ENCODE assay signal across 17 cellular contexts in genomic region chr7:155701972-155702544, GRCh38. TPM values are rescaled to one million over a fixed set of nuclear protein-coding genes. Genes with fewer than 3 reads are reported as not detected.
DNase-seq lines count a peak whose midpoint lies in the region; ATAC-seq and TF ChIP-seq lines count a peak whose summit lies in the region.
"Had no signal": no experiment of that assay in that cellular context is flagged by ENCODE, and none has a peak within 500 bp of the region (broad histone marks: within the 10 kb centered on the region; RNA-seq: fewer than 3 reads in every experiment).

No MANE protein-coding gene starts in this region.

- no peak for DNase-seq in activated CD4-positive, alpha-beta T cell treated with anti-CD3 and anti-CD28 coated beads, Interleukin-2, amount 10 ng/mL, durations not matched to agents 7 days and 5 days
- DNase-seq in activated CD4-positive, alpha-beta T cell treated with anti-CD3 and anti-CD28 coated beads for 48 hours: no peak
- DNase-seq in KBM-7 (peak; percentile 16), foreskin keratinocyte (no peak), thyroid gland (no peak), hippocampal formation (lab: John Stamatoyannopoulos, UW) (no peak), Caco-2 (no peak)
- DNase-seq: EL; heart right ventricle; NCI-H1694 treated with DMSO at 0.1 percent for 48 hours; stimulated activated CD4-positive, alpha-beta T cell treated with anti-CD3 and anti-CD28 coated beads, Interleukin-4, amount 100 ng/mL, for 1 hour; transverse colon had no signal

- H3K27ac ChIP-seq in foreskin keratinocyte: peak overlapping the region; percentile 15
- no peak overlapping the region for H3K27ac ChIP-seq in thyroid gland
- H3K27ac ChIP-seq: A549, heart right ventricle, SK-N-MC, transverse colon, VCaP had no signal

- no peak for ATAC-seq in foreskin keratinocyte
- ATAC-seq: A549, heart right ventricle had no signal

- CTCF ChIA-PET in activated CD4-positive, alpha-beta T cell treated with anti-CD3 and anti-CD28 coated beads, Interleukin-2, amount 10 ng/mL, durations not matched to agents 7 days and 5 days (lab: Charles Lee): no interaction called here
- CTCF ChIA-PET in Caco-2 (lab: Charles Lee): interaction anchor here (0.9 to 1.0 kb wide), 2 partner anchors 83 to 103 kb away, joined by 3 to 4 read pairs; no protein-coding TSS in a partner anchor

- intact Hi-C loops in thyroid gland (cut with DNase I) (no loop called here), Caco-2 (cut with micrococcal nuclease; ENCODE audit: unreplicated experiment) (loop anchor here (1.0 kb wide), 1 partner anchor 104 kb away; no protein-coding TSS in a partner anchor)

- H3K27ac Mint-ChIP-seq in activated CD4-positive, alpha-beta T cell treated with anti-CD3 and anti-CD28 coated beads, Interleukin-2, amount 10 ng/mL, durations not matched to agents 7 days and 5 days: peak overlapping the region; percentile 54
- H3K27ac Mint-ChIP-seq in activated naive CD8-positive, alpha-beta T cell: peak overlapping the region; percentile 64
- H3K27ac Mint-ChIP-seq in Caco-2 (ENCODE audit: unreplicated experiment): no peak overlapping the region
- H3K27ac Mint-ChIP-seq: mesothelial cell of epicardium had no signal

- H3K4me3 Mint-ChIP-seq in activated CD4-positive, alpha-beta T cell treated with anti-CD3 and anti-CD28 coated beads, Interleukin-2, amount 10 ng/mL, durations not matched to agents 7 days and 5 days: no peak overlapping the region
- H3K4me3 Mint-ChIP-seq in activated naive CD8-positive, alpha-beta T cell: no peak overlapping the region
- H3K4me3 Mint-ChIP-seq in Caco-2 (ENCODE audit: unreplicated experiment): no peak overlapping the region
- H3K4me3 Mint-ChIP-seq: mesothelial cell of epicardium had no signal

- no TSS peak for BruUV-seq in Caco-2 (replicated peaks; lab: Mats Ljungman, UMichigan)

- H3K9me3 ChIP-seq in thyroid gland (no peaks in the 10 kb centered on the region), Caco-2 (no peaks in the 10 kb centered on the region)
- H3K9me3 ChIP-seq: A549, heart right ventricle, transverse colon had no signal

- H3K4me3 ChIP-seq in thyroid gland (replicated peaks in 1 of 3) (no peak overlapping the region), Caco-2 (ENCODE audit: low read depth, low read length) (no peak overlapping the region)
- H3K4me3 ChIP-seq: A549, heart right ventricle, SK-N-MC, transverse colon had no signal

- TF ChIP-seq POLR2A in thyroid gland (IDR thresholded peaks at IDR 0.05): no peak

- WGBS in thyroid gland, 2 donors: 99% methylated on average over 3 of the region's 3 CpGs

- TF ChIP-seq CTCF in foreskin keratinocyte (conservative IDR thresholded peaks at IDR 0.05) (peak; percentile 33), thyroid gland (IDR thresholded peaks at IDR 0.05) (no peak), Caco-2 (IDR thresholded peaks at IDR 0.05; ENCODE audit: insufficient read depth in 1 of 2, low read depth in 1 of 2, low read length in 1 of 2, severe bottlenecking in 1 of 2, unreplicated experiment in 1 of 2) (no peak)

- POLR2A ChIA-PET in activated CD4-positive, alpha-beta T cell treated with anti-CD3 and anti-CD28 coated beads, Interleukin-2, amount 10 ng/mL, durations not matched to agents 7 days and 5 days (lab: Charles Lee): no interaction called here
- POLR2A ChIA-PET in Caco-2 (lab: Charles Lee): no interaction called here

- peaks cover 26% of the 10 kb centered on the region for H3K4me1 Mint-ChIP-seq in activated CD4-positive, alpha-beta T cell treated with anti-CD3 and anti-CD28 coated beads, Interleukin-2, amount 10 ng/mL, durations not matched to agents 7 days and 5 days
- peaks cover 36% of the 10 kb centered on the region for H3K4me1 Mint-ChIP-seq in activated naive CD8-positive, alpha-beta T cell (ENCODE audit: low read depth)
- peaks cover 11% of the 10 kb centered on the region for H3K4me1 Mint-ChIP-seq in Caco-2 (ENCODE audit: low read depth, unreplicated experiment)

- H3K27me3 ChIP-seq in foreskin keratinocyte (no peaks in the 10 kb centered on the region), thyroid gland (no peaks in the 10 kb centered on the region), Caco-2 (replicated peaks; ENCODE audit: control insufficient read depth, insufficient read depth, low read length) (no peaks in the 10 kb centered on the region)
- H3K27me3 ChIP-seq: heart right ventricle, transverse colon had no signal

- H3K36me3 ChIP-seq in thyroid gland: peaks cover 23 to 25% of the 10 kb centered on the region in 2 donors
- peaks cover 3% of the 10 kb centered on the region; the same call in 1 of the 2 replicates for H3K36me3 ChIP-seq in Caco-2 (ENCODE audit: control insufficient read depth, insufficient read depth, low read length)

- peaks cover 12% of the 10 kb centered on the region for H3K4me1 ChIP-seq in foreskin keratinocyte
- H3K4me1 ChIP-seq in thyroid gland: no peaks in the 10 kb centered on the region
- H3K4me1 ChIP-seq in Caco-2: peaks cover 8% of the 10 kb centered on the region; the same call in 1 of the 2 replicates

- no peaks in the 10 kb centered on the region for H3K27me3 Mint-ChIP-seq in activated CD4-positive, alpha-beta T cell treated with anti-CD3 and anti-CD28 coated beads, Interleukin-2, amount 10 ng/mL, durations not matched to agents 7 days and 5 days
- H3K27me3 Mint-ChIP-seq in activated naive CD8-positive, alpha-beta T cell: no peaks in the 10 kb centered on the region
- no peaks in the 10 kb centered on the region for H3K27me3 Mint-ChIP-seq in Caco-2 (ENCODE audit: insufficient read depth, unreplicated experiment)

- no peaks in the 10 kb centered on the region for H3K9me3 Mint-ChIP-seq in activated CD4-positive, alpha-beta T cell treated with anti-CD3 and anti-CD28 coated beads, Interleukin-2, amount 10 ng/mL, durations not matched to agents 7 days and 5 days
- no peaks in the 10 kb centered on the region for H3K9me3 Mint-ChIP-seq in activated naive CD8-positive, alpha-beta T cell (ENCODE audit: low read depth)
- no peaks in the 10 kb centered on the region for H3K9me3 Mint-ChIP-seq in Caco-2 (ENCODE audit: unreplicated experiment)
- H3K9me3 Mint-ChIP-seq: mesothelial cell of epicardium had no signal

- H3K36me3 Mint-ChIP-seq in activated CD4-positive, alpha-beta T cell treated with anti-CD3 and anti-CD28 coated beads, Interleukin-2, amount 10 ng/mL, durations not matched to agents 7 days and 5 days (ENCODE audit: low read depth): peaks cover 48% of the 10 kb centered on the region
- peaks cover 3% of the 10 kb centered on the region for H3K36me3 Mint-ChIP-seq in activated naive CD8-positive, alpha-beta T cell
- peaks cover 84% of the 10 kb centered on the region for H3K36me3 Mint-ChIP-seq in Caco-2 (ENCODE audit: insufficient read depth, unreplicated experiment)

- in situ Hi-C loops in KBM-7 (cut with MboI; ENCODE audit: low pct_unique_long_range_greater_than_20kb, low sequenced_read_pairs): no loop called here

RNA-seq across cellular contexts. Expression of gene RBM33, which starts 57.6 kb away (rescaled TPM):
- 10 to 100 TPM; 82.7 to 84.8 TPM for total RNA-seq in activated CD4-positive, alpha-beta T cell treated with anti-CD3 and anti-CD28 coated beads, Interleukin-2, amount 10 ng/mL, durations not matched to agents 7 days and 5 days
- total RNA-seq in foreskin keratinocyte (21.0 and 23.0 TPM in 2 replicates), thyroid gland (10 to 100 TPM; 35.7 to 59.9 (median 44.5) TPM), Caco-2 (2022) (82.8 and 89.9 TPM in 2 replicates)
- polyA plus RNA-seq in foreskin keratinocyte: 6.1 and 6.5 TPM in 2 replicates
